9 cellular contexts compared by ENCODE assay signal in the genomic region with DNA sequence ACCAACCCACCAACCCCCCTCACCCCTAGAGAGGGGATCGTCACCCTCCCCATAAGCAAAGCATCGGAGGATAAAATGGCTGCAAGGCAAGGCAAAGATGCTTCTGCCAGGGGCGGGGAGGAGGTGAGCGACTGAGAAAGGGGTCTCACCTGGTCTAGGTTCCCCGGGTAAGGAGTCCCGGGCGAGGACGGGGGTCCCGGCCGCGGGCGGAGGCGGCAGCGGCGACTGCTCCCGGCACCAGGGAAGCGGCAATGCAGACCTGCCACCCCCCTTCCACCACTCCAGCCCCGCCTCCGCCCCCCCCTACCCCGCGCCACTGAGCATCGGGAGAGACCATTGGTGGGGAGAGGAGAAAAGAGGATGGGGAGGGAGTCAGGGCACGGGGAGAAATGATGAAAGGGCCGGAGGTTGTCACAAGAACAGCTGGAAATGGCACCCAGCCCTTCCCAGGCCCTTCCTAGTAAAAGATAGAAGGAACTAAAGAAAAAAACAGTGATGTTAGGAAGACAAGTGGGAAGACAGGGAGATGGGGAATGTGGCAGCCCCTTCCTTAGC.
DNase-seq lines count a peak whose midpoint lies in the region; ATAC-seq lines count a peak whose summit lies in the region.
"Had no signal": no experiment of that assay in that cellular context is flagged by ENCODE, and none has a peak within 500 bp of the region (broad histone marks: within the 10 kb centered on the region; RNA-seq: fewer than 3 reads in every experiment).

Gene SV2A (minus strand): TSS at position 255 of the 555 bp plus-strand sequence. CDS start 4,004 bp downstream, outside the sequence.

- DNase-seq in D341Med (ENCODE audit: low spot score) (peak; percentile 79), NCI-H1092 treated with DMSO at 0.1 percent for 48 hours (lab: John Stamatoyannopoulos, UW) (peak; percentile 73), T-helper 9 cell (peak; percentile 49), cerebellar cortex (ENCODE audit: low spot score) (peak; percentile 88), NOMO-1 (lab: John Stamatoyannopoulos, UW; ENCODE audit: unreplicated experiment in 2 of 2) (no peak)
- DNase-seq in stimulated activated CD4-positive, alpha-beta T cell treated with anti-CD3 and anti-CD28 coated beads, Interleukin-4, amount 100 ng/mL, for 4 hours = peak; percentile 9 to 51

- peak within 1 kb of the TSS; percentile 66 for H3K27ac ChIP-seq in layer of hippocampus (ENCODE audit: low read depth, low read length)
- H3K27ac ChIP-seq: KMS-11 had no signal

- no peak for ATAC-seq in GM21576 (IDR thresholded peaks at IDR 0.05; ENCODE audit: unreplicated experiment)

- H3K27me3 ChIP-seq in layer of hippocampus (ENCODE audit: control insufficient read depth, insufficient read depth, low read length) = no peaks in the 10 kb centered on the region

Comparison
In these comparisons a context has a peak if more than half of its experiments do, and no peak if none do; other contexts are left out.
1. DNase-seq: peak in D341Med (single experiment), NCI-H1092 treated with DMSO at 0.1 percent for 48 hours (single experiment), T-helper 9 cell (single experiment), cerebellar cortex (single experiment) and stimulated activated CD4-positive, alpha-beta T cell treated with anti-CD3 and anti-CD28 coated beads, Interleukin-4, amount 100 ng/mL, for 4 hours (2 of 2); none in NOMO-1 (0 of 2).